In the genomic region with DNA sequence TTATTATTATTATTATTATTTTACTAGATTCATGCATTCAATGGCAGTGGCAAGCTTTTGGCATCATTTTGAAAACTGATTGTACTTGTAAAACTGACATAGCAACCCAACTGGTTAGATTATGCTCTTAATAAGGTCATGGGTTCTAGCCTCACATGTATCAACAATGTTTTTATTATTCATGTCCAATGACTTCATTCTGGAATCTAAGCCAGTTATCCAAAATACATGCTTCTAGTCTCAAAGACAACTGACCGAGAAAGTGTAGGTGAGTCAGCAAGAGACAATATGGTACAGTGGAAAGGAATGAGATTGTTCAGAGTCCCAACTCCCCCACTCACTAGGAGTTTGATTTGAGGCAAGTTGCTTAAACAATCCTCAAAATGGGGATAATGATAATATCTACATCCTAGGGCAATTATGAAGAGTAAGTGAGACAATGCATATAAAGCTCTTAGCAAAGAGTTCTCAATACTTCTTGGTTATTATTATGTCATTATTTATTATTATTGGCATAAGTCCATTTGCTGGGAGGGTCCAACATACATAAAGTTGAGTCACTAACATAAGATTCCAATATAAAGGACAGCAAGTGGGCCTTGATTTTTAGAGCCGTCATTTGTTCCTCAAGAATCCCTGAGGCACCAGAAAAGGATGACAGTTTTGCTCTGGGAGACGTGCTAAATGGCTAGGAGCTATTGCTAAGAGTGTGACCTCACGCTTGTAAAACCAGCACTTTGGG, we compare ENCODE assay signal across 1 cellular context.
TF ChIP-seq lines count a peak whose summit lies in the region.

No MANE protein-coding gene starts in this region.

TF ChIP-seq in HEK293T, 16 proteins besides CTCF, POLR2A, EP300 and RAD21 (continued from another document):
- TF ChIP-seq, protein P1, sequence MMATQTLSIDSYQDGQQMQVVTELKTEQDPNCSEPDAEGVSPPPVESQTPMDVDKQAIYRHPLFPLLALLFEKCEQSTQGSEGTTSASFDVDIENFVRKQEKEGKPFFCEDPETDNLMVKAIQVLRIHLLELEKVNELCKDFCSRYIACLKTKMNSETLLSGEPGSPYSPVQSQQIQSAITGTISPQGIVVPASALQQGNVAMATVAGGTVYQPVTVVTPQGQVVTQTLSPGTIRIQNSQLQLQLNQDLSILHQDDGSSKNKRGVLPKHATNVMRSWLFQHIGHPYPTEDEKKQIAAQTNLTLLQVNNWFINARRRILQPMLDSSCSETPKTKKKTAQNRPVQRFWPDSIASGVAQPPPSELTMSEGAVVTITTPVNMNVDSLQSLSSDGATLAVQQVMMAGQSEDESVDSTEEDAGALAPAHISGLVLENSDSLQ (IDR thresholded peaks at IDR 0.05) = no peak
- TF ChIP-seq ZNF384 (IDR thresholded peaks at IDR 0.05) (no peak), CTBP1 (IDR thresholded peaks at IDR 0.05; ENCODE audit: borderline replicate concordance) (no peak)
